ENCODE assay signal across 11 cellular contexts in the genomic region with DNA sequence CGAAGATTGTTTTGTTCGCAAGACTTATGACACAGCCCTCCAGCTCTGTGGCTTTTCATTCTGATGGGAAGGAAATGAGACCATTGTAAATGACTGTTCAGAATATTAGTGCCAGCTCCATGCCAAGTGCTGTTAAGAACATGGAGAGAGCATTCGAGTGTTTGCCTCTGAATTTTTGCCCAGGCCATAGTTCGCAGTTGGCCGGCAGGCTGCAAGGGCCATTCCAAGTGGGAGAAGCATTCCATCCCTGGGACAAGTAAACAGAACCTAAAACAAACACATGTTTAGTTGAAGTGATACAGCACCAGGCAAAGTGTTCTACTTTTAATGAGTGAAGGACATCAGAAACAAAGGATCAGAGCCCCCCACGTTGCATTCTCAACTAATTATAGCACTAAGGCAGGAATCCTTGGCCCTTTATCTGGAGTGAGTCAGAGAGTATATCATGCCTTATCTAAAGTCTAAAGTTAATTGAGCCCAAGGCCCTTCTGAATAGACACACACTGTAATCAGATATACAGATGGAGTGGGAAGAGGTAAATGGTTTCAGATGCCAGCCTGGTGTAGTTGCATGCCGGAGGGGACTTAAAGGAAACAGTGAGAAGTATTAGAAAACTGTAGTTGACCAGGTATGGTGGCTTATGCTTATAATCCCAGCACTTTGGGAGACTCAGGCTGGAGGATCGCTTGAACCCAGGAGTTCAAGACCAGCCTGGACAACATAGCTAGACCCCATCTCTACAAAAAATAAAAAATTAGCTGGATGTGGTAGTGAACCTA. TPM values are rescaled to one million over a fixed set of nuclear protein-coding genes. Genes with fewer than 3 reads are reported as not detected.
DNase-seq lines count a peak whose midpoint lies in the region; ATAC-seq, FAIRE-seq and TF ChIP-seq lines count a peak whose summit lies in the region.
"Had no signal": no experiment of that assay in that cellular context is flagged by ENCODE, and none has a peak within 500 bp of the region (broad histone marks: within the 10 kb centered on the region; RNA-seq: fewer than 3 reads in every experiment).

No MANE protein-coding gene starts in this region.

- H3K27me3 ChIP-seq in K562 (ENCODE audit: control insufficient read depth in 2 of 2, insufficient read depth in 2 of 2, low read length in 2 of 2), result no peaks in the 10 kb centered on the region
- H3K27me3 ChIP-seq in lower lobe of right lung (ENCODE audit: low read depth), result no peaks in the 10 kb centered on the region
- no peaks in the 10 kb centered on the region for H3K27me3 ChIP-seq in ovary

- no peaks in the 10 kb centered on the region for H4K20me1 ChIP-seq in K562 (replicated peaks; ENCODE audit: control insufficient read depth, insufficient read depth, low read length)

- in situ Hi-C loops in K562 (cut with MboI), result no loop called here

- H3K36me3 ChIP-seq in K562 (ENCODE audit: control insufficient read depth, insufficient read depth, low read length), result no peaks in the 10 kb centered on the region
- H3K36me3 ChIP-seq in lower lobe of right lung, result no peaks in the 10 kb centered on the region
- no peaks in the 10 kb centered on the region for H3K36me3 ChIP-seq in ovary

- intact Hi-C loops in Right ventricle myocardium inferior (cut with DNase I) (no loop called here), cardiac septum (cut with DNase I) (no loop called here), K562 (cut with micrococcal nuclease) (no loop called here), lower lobe of right lung (cut with DNase I) (no loop called here), ovary (cut with DNase I) (no loop called here)

- H3K9me1 ChIP-seq in K562 (ENCODE audit: control insufficient read depth, insufficient read depth, low read length), result no peaks in the 10 kb centered on the region

- ATAC-seq in Right ventricle myocardium inferior, result peak; percentile 72
- ATAC-seq in K562, result no peak
- ATAC-seq in lower lobe of right lung, result peak; percentile 87
- ATAC-seq in HG02840 (IDR thresholded peaks at IDR 0.05; ENCODE audit: low FRiP score, unreplicated experiment), result no peak

- CTCF ChIA-PET in K562 (lab: Yijun Ruan, JAX; ENCODE audit: low intra/inter-chr PET ratio), result no interaction called here

- POLR2A ChIA-PET in K562 (lab: Yijun Ruan, JAX), result interaction anchor here (0.6 kb wide), 1 partner anchor 19 kb away, joined by 3 read pairs; no protein-coding TSS in a partner anchor

- no peak overlapping the region for H3K4me2 ChIP-seq in K562 (ENCODE audit: insufficient read depth, low read length)

- H3K4me3 ChIP-seq in K562 (no peak overlapping the region), lower lobe of right lung (no peak overlapping the region), ovary (no peak overlapping the region)
- H3K4me3 ChIP-seq: SK-N-MC had no signal

- no peaks in the 10 kb centered on the region for H3K9me3 ChIP-seq in K562 (replicated peaks; ENCODE audit: control insufficient read depth, insufficient read depth, low read depth, low read length)
- H3K9me3 ChIP-seq in lower lobe of right lung, result no peaks in the 10 kb centered on the region
- no peaks in the 10 kb centered on the region for H3K9me3 ChIP-seq in ovary

- WGBS in K562 (ENCODE audit: insufficient coverage, low coverage, missing lambda C conversion rate), result 45% methylated on average over 4 of the region's 8 CpGs
- WGBS in ovary, 3 donors, result 57 to 68% (median 65%) methylated on average over 8 of the region's 8 CpGs

- H3K79me2 ChIP-seq in K562 (ENCODE audit: control insufficient read depth, insufficient read depth, low read length), result no peaks in the 10 kb centered on the region

- no peak overlapping the region for H3K9ac ChIP-seq in K562 (ENCODE audit: insufficient read depth in 1 of 2, low read depth in 2 of 2, low read length in 2 of 2)

- DNase-seq in Right ventricle myocardium inferior (ENCODE audit: missing footprints) (peak; percentile 64), cardiac septum (ENCODE audit: low spot score) (no peak), K562 (ENCODE audit: extremely low read depth in 1 of 4, low spot score in 3 of 4) (no peak), lower lobe of right lung (peak; percentile 60), T-helper 2 cell (no peak), pons (ENCODE audit: low spot score) (no peak), ovary (no peak)
- DNase-seq: activated CD4-positive, alpha-beta T cell treated with anti-CD3 and anti-CD28 coated beads for 4 hours had no signal

- TF ChIP-seq CTCF in K562 (IDR thresholded peaks at IDR 0.05 in 2 of 3, conservative IDR thresholded peaks at IDR 0.05 in 1 of 3; ENCODE audit: insufficient read depth in 2 of 3, low read depth in 1 of 3, low read length in 3 of 3) (no peak), lower lobe of right lung (IDR thresholded peaks at IDR 0.05) (no peak), ovary (IDR thresholded peaks at IDR 0.05) (no peak)

- no peak overlapping the region for H2AFZ ChIP-seq in K562 (ENCODE audit: low read depth, low read length)

- no peak for TF ChIP-seq POLR2A in K562 (conservative IDR thresholded peaks at IDR 0.05)
- no peak for TF ChIP-seq POLR2A in ovary (IDR thresholded peaks at IDR 0.05)

- TF ChIP-seq RAD21 in K562 (CRISPR knock-in tag; conservative IDR thresholded peaks at IDR 0.05 in 1 of 2, IDR thresholded peaks at IDR 0.05 in 1 of 2), result no peak

- TF ChIP-seq EP300 in K562 (IDR thresholded peaks at IDR 0.05; ENCODE audit: low read length), result no peak
- no peak for TF ChIP-seq EP300 in ovary (IDR thresholded peaks at IDR 0.05)

- H3K4me1 ChIP-seq in K562 (replicated peaks in 1 of 2; ENCODE audit: control insufficient read depth in 2 of 2, insufficient read depth in 2 of 2, low read length in 2 of 2) (peaks cover 0 to 9% of the 10 kb centered on the region in 2 experiments; a peak in 2 of 5 replicates), lower lobe of right lung (peaks cover 61% of the 10 kb centered on the region), ovary (ENCODE audit: insufficient read depth) (peaks cover 17% of the 10 kb centered on the region)

- BruUV-seq in K562 (replicated peaks; lab: Mats Ljungman, UMichigan), result no TSS peak

- no peak for FAIRE-seq in K562 (lab: Jason Lieb, UNC)
- FAIRE-seq: A204.1 had no signal

- no peak overlapping the region for H3K27ac ChIP-seq in K562 (ENCODE audit: extremely low read depth, low read depth, low read length)
- peak overlapping the region; percentile 63 for H3K27ac ChIP-seq in lower lobe of right lung
- H3K27ac ChIP-seq in ovary, result no peak overlapping the region
- H3K27ac ChIP-seq: SK-N-MC had no signal

TF ChIP-seq in K562, 482 proteins besides CTCF, POLR2A, EP300 and RAD21 (continues in another document):
- TF ChIP-seq NR2C2 (CRISPR knock-in tag; IDR thresholded peaks at IDR 0.05), result no peak
- no peak for TF ChIP-seq NR2C2 (tag; IDR thresholded peaks at IDR 0.05)
- TF ChIP-seq CHAMP1 (IDR thresholded peaks at IDR 0.05), result no peak
- no peak for TF ChIP-seq CHD4 (IDR thresholded peaks at IDR 0.05; ENCODE audit: insufficient read depth, insufficient replicate concordance, low read depth, low read length, poor library complexity, severe bottlenecking)

RNA-seq across cellular contexts. Expression of gene NEDD4L, which starts 53.3 kb away (rescaled TPM):
- total RNA-seq in Right ventricle myocardium inferior (55.9 TPM), cardiac septum (49.3 TPM), K562 (2014; rRNA removed) (17.3 and 21.3 TPM in 2 replicates), K562 (2014; rRNA removed; fragmentation: Illumina TruSeq; extraction: Trizol) (16.3 and 21.7 TPM in 2 replicates), K562 (2015; rRNA removed; fragmentation: Illumina TruSeq; extraction: Trizol) (14.4 and 16.5 TPM in 2 replicates), K562 (2021) (32.7 and 33.4 TPM in 2 replicates), lower lobe of right lung (203 TPM), ovary (10 to 100 TPM; 11.1 to 75.2 (median 20.6) TPM)
- 85.7 and 138 TPM in 2 replicates for total RNA-seq in K562 (2011; cell fraction: chromatin; rRNA removed; ENCODE audit: low replicate concordance)
- 40.2 and 48.4 TPM in 2 replicates for total RNA-seq in K562 (2011; cell fraction: nucleolus; rRNA removed)
- 71.6 and 95.8 TPM in 2 replicates for total RNA-seq in K562 (2011; cell fraction: nucleoplasm; rRNA removed)
- polyA plus RNA-seq in K562 (2011; rRNA removed) (11.5 and 19.9 TPM in 2 replicates), K562 (2014; fragmentation: Illumina TruSeq; extraction: Trizol) (23.9 and 27.0 TPM in 2 replicates), K562 (2014; fragmentation: Nextera tagmentation; extraction: Ambion mirVana) (10 to 100 TPM in 1 of 2 experiments, 1 to 10 TPM in 1; 8.1 to 11.1 TPM), K562 (2014; rRNA removed) (22.5 and 25.2 TPM in 2 replicates), ovary (10 to 100 TPM; 11.0 to 11.5 TPM)
- polyA plus RNA-seq in K562 (2011; cell fraction: cytosol; rRNA removed), result 10.1 and 20.6 TPM in 2 replicates
- polyA plus RNA-seq in K562 (2011; cell fraction: nucleus; rRNA removed), result 23.6 and 40.4 TPM in 2 replicates
- polyA plus RNA-seq in K562 (2012), result 17.9 and 22.9 TPM in 2 replicates
- 31.3 and 33.1 TPM in 2 replicates for polyA minus RNA-seq in K562 (2011; rRNA and poly(A)+ RNA removed)
- polyA minus RNA-seq in K562 (2011; cell fraction: cytosol; rRNA and poly(A)+ RNA removed), result 15.2 and 15.9 TPM in 2 replicates
- 30.0 and 35.5 TPM in 2 replicates for polyA minus RNA-seq in K562 (2011; cell fraction: nucleus; rRNA and poly(A)+ RNA removed)

Comparison
In these comparisons a context has a peak if more than half of its experiments do, and no peak if none do; other contexts are left out.
1. DNase-seq: peak in Right ventricle myocardium inferior (single experiment) and lower lobe of right lung (single experiment); none in cardiac septum (single experiment), K562 (0 of 4), T-helper 2 cell (0 of 5), pons (single experiment) and ovary (0 of 5).
2. ATAC-seq: peak in Right ventricle myocardium inferior (single experiment) and lower lobe of right lung (2 of 2); none in K562 (single experiment) and HG02840 (single experiment).